10 cellular contexts compared by ENCODE assay signal in the genomic region with DNA sequence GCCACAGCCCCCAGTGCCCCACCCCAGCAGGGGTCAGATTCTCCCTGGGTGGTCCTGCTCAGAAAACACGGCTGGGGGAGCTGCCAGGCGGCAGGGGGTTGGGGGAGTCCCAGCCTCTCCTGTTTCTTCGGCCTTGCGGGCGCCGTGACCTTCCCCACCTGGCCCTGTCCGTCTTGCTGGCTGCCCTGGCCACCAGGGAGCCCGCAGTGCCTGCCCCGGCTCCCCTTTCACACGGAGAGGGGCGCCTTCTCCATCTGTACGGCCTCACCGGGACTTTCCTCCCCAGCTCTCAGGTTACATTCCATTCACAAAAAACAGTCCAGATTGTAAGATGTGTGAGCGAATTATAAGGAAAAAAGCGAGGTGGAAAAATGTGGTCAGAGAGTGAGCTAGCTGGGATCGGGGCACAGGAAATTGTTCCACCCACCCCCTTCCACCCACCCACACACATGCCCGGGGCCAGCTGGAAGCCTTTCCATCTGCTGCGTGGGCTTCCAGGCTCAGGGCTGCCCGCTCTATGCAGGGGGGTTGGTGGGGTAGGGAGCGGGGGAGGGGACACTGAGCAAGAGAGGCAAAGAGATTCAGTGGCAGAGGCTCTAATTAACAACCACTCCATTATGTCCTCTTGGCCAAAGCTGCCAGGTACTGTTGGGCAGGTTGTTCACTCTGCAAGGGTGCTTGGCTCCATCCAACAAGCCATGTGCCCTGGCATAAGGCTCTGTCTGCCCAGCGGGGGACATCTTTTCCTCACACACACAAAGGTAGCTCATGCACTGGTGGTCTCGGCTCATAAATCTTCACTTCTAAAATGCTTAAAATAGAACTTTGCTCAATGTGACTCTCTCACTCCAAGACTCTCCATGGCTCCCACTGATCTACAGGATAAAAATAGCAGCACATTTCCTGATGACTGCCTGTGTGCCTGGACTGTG. TPM values are rescaled to one million over a fixed set of nuclear protein-coding genes. Genes with fewer than 3 reads are reported as not detected.
DNase-seq lines count a peak whose midpoint lies in the region; ATAC-seq and TF ChIP-seq lines count a peak whose summit lies in the region.
"Had no signal": no experiment of that assay in that cellular context is flagged by ENCODE, and none has a peak within 500 bp of the region (broad histone marks: within the 10 kb centered on the region; RNA-seq: fewer than 3 reads in every experiment).

No MANE protein-coding gene starts in this region.

- H3K4me1 Mint-ChIP-seq in activated CD4-positive, alpha-beta T cell treated with anti-CD3 and anti-CD28 coated beads, Interleukin-2, amount 10 ng/mL, durations not matched to agents 24 days and 14 days: peaks cover 9% of the 10 kb centered on the region
- H3K4me1 Mint-ChIP-seq: activated B cell treated with CpG ODN at 0.5 μM for 24 hours had no signal

- DNase-seq in activated T-cell treated with anti-CD3 and anti-CD28 coated beads for 4 hours (peak; percentile 62), left cardiac atrium (peak; percentile 61), hippocampal formation (lab: John Stamatoyannopoulos, UW) (no peak)
- no peak for DNase-seq in activated T-cell treated with anti-CD3 and anti-CD28 coated beads, Interleukin-2, amount 50 U/mL, for 1 hour
- no peak for DNase-seq in activated CD4-positive, alpha-beta T cell treated with anti-CD3 and anti-CD28 coated beads, Interleukin-2, amount 10 ng/mL, durations not matched to agents 24 days and 14 days
- peak; percentile 73 for DNase-seq in stimulated activated CD4-positive, alpha-beta T cell treated with anti-CD3 and anti-CD28 coated beads, Interleukin-2, amount 100 ng/mL, for 4 hours (ENCODE audit: low read depth)
- no peak for DNase-seq in activated effector memory CD4-positive, alpha-beta T cell treated with anti-CD3 and anti-CD28 coated beads, Interleukin-2, amount 50 U/mL, for 16 hours
- DNase-seq: activated B cell treated with CpG ODN at 0.5 μM for 24 hours had no signal

- intact Hi-C loops in activated CD4-positive, alpha-beta T cell treated with anti-CD3 and anti-CD28 coated beads, Interleukin-2, amount 10 ng/mL, durations not matched to agents 24 days and 14 days (cut with micrococcal nuclease): no loop called here
- intact Hi-C loops in left cardiac atrium (cut with DNase I): loop anchor here in 1 of 2 donors (5.0 kb wide), 1 partner anchor 45 kb away; no protein-coding TSS in a partner anchor

- no peaks in the 10 kb centered on the region for H3K36me3 Mint-ChIP-seq in activated CD4-positive, alpha-beta T cell treated with anti-CD3 and anti-CD28 coated beads, Interleukin-2, amount 10 ng/mL, durations not matched to agents 24 days and 14 days (ENCODE audit: low read depth)
- H3K36me3 Mint-ChIP-seq: naive thymus-derived CD4-positive, alpha-beta T cell had no signal

- no peak for TF ChIP-seq POLR2A in GM18505 (IDR thresholded peaks at IDR 0.05; ENCODE audit: borderline replicate concordance, extremely low read depth, insufficient read depth, insufficient read length)

- peaks cover 3% of the 10 kb centered on the region for H3K27me3 Mint-ChIP-seq in activated CD4-positive, alpha-beta T cell treated with anti-CD3 and anti-CD28 coated beads, Interleukin-2, amount 10 ng/mL, durations not matched to agents 24 days and 14 days
- H3K27me3 Mint-ChIP-seq: naive thymus-derived CD4-positive, alpha-beta T cell had no signal

- peak; percentile 24 to 54 for ATAC-seq in left cardiac atrium
- no peak for ATAC-seq in GM18505 (IDR thresholded peaks at IDR 0.05; ENCODE audit: unreplicated experiment)
- ATAC-seq: naive thymus-derived CD4-positive, alpha-beta T cell had no signal

- no peaks in the 10 kb centered on the region for H3K9me3 Mint-ChIP-seq in activated CD4-positive, alpha-beta T cell treated with anti-CD3 and anti-CD28 coated beads, Interleukin-2, amount 10 ng/mL, durations not matched to agents 24 days and 14 days
- H3K9me3 Mint-ChIP-seq: activated B cell treated with CpG ODN at 0.5 μM for 24 hours; naive thymus-derived CD4-positive, alpha-beta T cell had no signal

- peak overlapping the region; percentile 63 for H3K27ac Mint-ChIP-seq in activated CD4-positive, alpha-beta T cell treated with anti-CD3 and anti-CD28 coated beads, Interleukin-2, amount 10 ng/mL, durations not matched to agents 24 days and 14 days
- H3K27ac Mint-ChIP-seq: activated B cell treated with CpG ODN at 0.5 μM for 24 hours; naive thymus-derived CD4-positive, alpha-beta T cell had no signal

- H3K4me3 Mint-ChIP-seq in activated CD4-positive, alpha-beta T cell treated with anti-CD3 and anti-CD28 coated beads, Interleukin-2, amount 10 ng/mL, durations not matched to agents 24 days and 14 days: peak overlapping the region; percentile 30
- H3K4me3 Mint-ChIP-seq: activated B cell treated with CpG ODN at 0.5 μM for 24 hours had no signal

RNA-seq across cellular contexts. Expression of a gene that starts 14.7 kb away (rescaled TPM):
- total RNA-seq in activated CD4-positive, alpha-beta T cell treated with anti-CD3 and anti-CD28 coated beads, Interleukin-2, amount 10 ng/mL, durations not matched to agents 24 days and 14 days: not detected in 2 replicates
- not detected for total RNA-seq in left cardiac atrium
- total RNA-seq: activated B cell treated with CpG ODN at 0.5 μM for 24 hours; naive thymus-derived CD4-positive, alpha-beta T cell had no signal

Comparison
In these comparisons a context has a peak if more than half of its experiments do, and no peak if none do; other contexts are left out.
1. DNase-seq: peak in activated T-cell treated with anti-CD3 and anti-CD28 coated beads for 4 hours (single experiment), left cardiac atrium (single experiment) and stimulated activated CD4-positive, alpha-beta T cell treated with anti-CD3 and anti-CD28 coated beads, Interleukin-2, amount 100 ng/mL, for 4 hours (single experiment); none in activated T-cell treated with anti-CD3 and anti-CD28 coated beads, Interleukin-2, amount 50 U/mL, for 1 hour (single experiment), activated CD4-positive, alpha-beta T cell treated with anti-CD3 and anti-CD28 coated beads, Interleukin-2, amount 10 ng/mL, durations not matched to agents 24 days and 14 days (single experiment), hippocampal formation (0 of 2) and activated effector memory CD4-positive, alpha-beta T cell treated with anti-CD3 and anti-CD28 coated beads, Interleukin-2, amount 50 U/mL, for 16 hours (single experiment).